ENCODE assay signal across 8 cellular contexts in the genomic region with DNA sequence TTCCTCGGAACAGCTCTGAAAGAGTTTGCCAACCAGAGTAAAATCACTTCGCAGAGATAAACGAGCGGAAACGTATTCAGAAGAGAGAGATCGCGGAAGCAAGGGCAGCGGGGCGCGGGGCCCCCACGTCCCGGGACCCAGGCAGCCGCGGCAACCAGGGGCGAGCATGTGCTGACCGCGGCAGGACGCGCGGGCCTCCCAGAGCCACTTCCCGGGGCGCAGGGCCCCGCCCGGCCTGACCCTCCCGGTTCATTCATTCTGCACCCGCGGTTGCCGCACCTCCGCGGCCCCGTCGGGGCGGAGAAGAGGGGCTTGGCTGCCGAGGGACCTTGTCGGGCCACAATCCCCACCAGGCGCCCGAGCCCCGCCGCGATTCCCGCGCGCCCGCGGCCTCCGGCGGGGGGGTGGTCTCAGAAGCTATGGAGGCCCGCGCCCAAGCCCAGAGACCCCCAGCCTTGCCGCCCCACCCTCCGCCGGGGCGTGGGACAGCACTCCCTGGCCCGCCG. TPM values are rescaled to one million over a fixed set of nuclear protein-coding genes. Genes with fewer than 3 reads are reported as not detected.
DNase-seq lines count a peak whose midpoint lies in the region; ATAC-seq and TF ChIP-seq lines count a peak whose summit lies in the region.

No MANE protein-coding gene starts in this region.

- H3K27ac Mint-ChIP-seq in natural killer cell treated with Interleukin-12 subunit alpha and Interleukin-12 subunit beta and Interleukin-15 and Interleukin-18, amount 100 ng/mL, for 72 hours = peak overlapping the region; percentile 98 to 99

- peak overlapping the region; percentile 98 for H3K4me3 Mint-ChIP-seq in natural killer cell treated with Interleukin-12 subunit alpha and Interleukin-12 subunit beta and Interleukin-15 and Interleukin-18, amount 100 ng/mL, for 72 hours

- H3K9me3 Mint-ChIP-seq in natural killer cell treated with Interleukin-12 subunit alpha and Interleukin-12 subunit beta and Interleukin-15 and Interleukin-18, amount 100 ng/mL, for 72 hours = no peaks in the 10 kb centered on the region

- H3K4me1 ChIP-seq in urinary bladder (ENCODE audit: insufficient read depth) = no peaks in the 10 kb centered on the region

- peaks cover 6% of the 10 kb centered on the region for H3K36me3 Mint-ChIP-seq in natural killer cell treated with Interleukin-12 subunit alpha and Interleukin-12 subunit beta and Interleukin-15 and Interleukin-18, amount 100 ng/mL, for 72 hours

- under 1% methylated on average over 55 of the region's 55 CpGs for WGBS in urinary bladder

- H3K4me1 Mint-ChIP-seq in natural killer cell treated with Interleukin-12 subunit alpha and Interleukin-12 subunit beta and Interleukin-15 and Interleukin-18, amount 100 ng/mL, for 72 hours (ENCODE audit: low read depth in 2 of 2) = peaks cover 48 to 60% of the 10 kb centered on the region in 2 donors

- H3K27ac ChIP-seq in urinary bladder (ENCODE audit: low read depth) = peak overlapping the region; percentile 97

- no peaks in the 10 kb centered on the region for H3K36me3 ChIP-seq in urinary bladder (ENCODE audit: insufficient read depth)

- ATAC-seq in GM18502 (IDR thresholded peaks at IDR 0.05; ENCODE audit: poor library complexity, unreplicated experiment) (peak; percentile 6), esophagus mucosa (peak; percentile 14), GM21390 (IDR thresholded peaks at IDR 0.05; ENCODE audit: unreplicated experiment) (no peak), HG03378 (IDR thresholded peaks at IDR 0.05; ENCODE audit: unreplicated experiment) (no peak)
- ATAC-seq in natural killer cell treated with Interleukin-12 subunit alpha and Interleukin-12 subunit beta and Interleukin-15 and Interleukin-18, amount 100 ng/mL, for 72 hours = peak; percentile 28 to 36

- no peaks in the 10 kb centered on the region for H3K27me3 Mint-ChIP-seq in natural killer cell treated with Interleukin-12 subunit alpha and Interleukin-12 subunit beta and Interleukin-15 and Interleukin-18, amount 100 ng/mL, for 72 hours

- H3K4me3 ChIP-seq in LNCaP clone FGC (ENCODE audit: low read depth, low read length) (peak overlapping the region; percentile 79), urinary bladder (ENCODE audit: low read depth, low read length) (peak overlapping the region; percentile 100)

- no peak for TF ChIP-seq CTCF in LNCaP clone FGC (IDR thresholded peaks at IDR 0.05; ENCODE audit: control insufficient read depth, extremely low read depth, insufficient read depth)

- DNase-seq in LNCaP clone FGC (ENCODE audit: low read depth) (no peak), activated T-cell treated with anti-CD3 and anti-CD28 coated beads for 48 hours (ENCODE audit: low read depth) (peak; percentile 33)
- DNase-seq in natural killer cell treated with Interleukin-12 subunit alpha and Interleukin-12 subunit beta and Interleukin-15 and Interleukin-18, amount 100 ng/mL, for 72 hours (ENCODE audit: low spot score) = peak; percentile 72

RNA-seq across cellular contexts. Expression of a gene that starts 0.6 kb away (rescaled TPM):
- total RNA-seq in esophagus mucosa (89.2 TPM), urinary bladder (132 TPM)
- 100 to 1,000 TPM; 184 to 213 TPM for total RNA-seq in natural killer cell treated with Interleukin-12 subunit alpha and Interleukin-12 subunit beta and Interleukin-15 and Interleukin-18, amount 100 ng/mL, for 72 hours
- 64.5 TPM for polyA plus RNA-seq in urinary bladder

RNA-seq across cellular contexts. Expression of a gene that starts 26.1 kb away (rescaled TPM):
- total RNA-seq in esophagus mucosa = 47.9 TPM
- 10 to 100 TPM; 42.8 to 53.2 TPM for total RNA-seq in natural killer cell treated with Interleukin-12 subunit alpha and Interleukin-12 subunit beta and Interleukin-15 and Interleukin-18, amount 100 ng/mL, for 72 hours
- total RNA-seq in urinary bladder = 83.2 TPM
- 30.6 TPM for polyA plus RNA-seq in urinary bladder

Comparison
In these comparisons a context has a peak if more than half of its experiments do, and no peak if none do; other contexts are left out.
1. ATAC-seq: peak in GM18502 (single experiment), esophagus mucosa (single experiment) and natural killer cell treated with Interleukin-12 subunit alpha and Interleukin-12 subunit beta and Interleukin-15 and Interleukin-18, amount 100 ng/mL, for 72 hours (2 of 2); none in GM21390 (single experiment) and HG03378 (single experiment).